Comparison of ENCODE assay signal across 8 cellular contexts in the genomic region with DNA sequence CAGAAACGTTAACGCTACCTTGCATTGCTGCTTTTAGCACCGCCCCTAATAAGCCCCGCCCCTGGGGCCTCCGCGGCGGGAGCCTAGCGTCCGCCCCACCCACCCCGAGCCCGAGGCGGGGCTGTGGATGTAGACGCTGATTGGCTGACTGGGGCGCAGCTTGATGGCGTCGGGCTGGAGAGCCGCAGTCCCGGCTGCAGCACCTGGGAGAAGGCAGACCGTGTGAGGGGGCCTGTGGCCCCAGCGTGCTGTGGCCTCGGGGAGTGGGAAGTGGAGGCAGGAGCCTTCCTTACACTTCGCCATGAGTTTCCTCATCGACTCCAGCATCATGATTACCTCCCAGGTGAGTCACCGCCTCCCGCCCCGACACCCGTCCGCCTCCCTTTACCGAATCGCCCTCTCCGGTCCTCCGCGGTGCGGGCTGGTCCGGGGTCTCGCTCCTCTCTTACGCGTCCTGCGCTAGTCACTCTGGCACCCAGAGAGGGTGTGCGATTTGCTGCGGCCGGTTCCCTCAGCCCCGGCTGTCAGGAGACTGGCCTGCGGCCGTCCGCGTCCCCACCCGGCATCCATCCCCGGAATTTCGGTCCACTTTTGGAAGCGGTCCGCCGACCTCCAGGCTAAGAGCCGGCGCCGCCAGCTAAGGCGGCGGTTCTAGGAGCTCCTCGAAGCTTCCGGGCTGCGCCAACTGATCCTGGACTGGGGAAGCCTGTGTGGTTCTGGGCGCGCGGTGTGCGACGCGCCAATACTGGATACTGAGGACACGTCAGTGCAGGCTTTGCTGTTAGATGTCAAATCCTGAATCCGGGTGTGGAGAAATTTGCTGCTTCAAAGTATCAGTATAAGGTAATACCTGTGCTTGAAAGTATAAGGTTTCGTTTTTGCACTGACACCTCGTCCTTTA. TPM values are rescaled to one million over a fixed set of nuclear protein-coding genes. Genes with fewer than 3 reads are reported as not detected.
DNase-seq lines count a peak whose midpoint lies in the region; ATAC-seq and FAIRE-seq lines count a peak whose summit lies in the region.
"Not testable (repeated sequence)": the region's sequence is repeated elsewhere in the genome, so short reads cannot be mapped to it uniquely, and the experiment has no call there.

A gene (plus strand): TSS at position 156 of the 901 bp plus-strand sequence. CDS start 146 bp downstream, at position 302.

- H3K27me3 ChIP-seq in NT2/D1 (ENCODE audit: insufficient read depth, insufficient read length), result not testable (repeated sequence)

- 0% methylated on average over 12 to 32 of the region's 71 CpGs for WGBS in mesodermal cell (ENCODE audit: insufficient coverage in 2 of 2), 2 experiments

- peak; percentile 94 for FAIRE-seq in endometrium (lab: Jason Lieb, UNC)

- H3K4me1 ChIP-seq in NT2/D1 (ENCODE audit: insufficient read depth, insufficient read length); mesodermal cell (ENCODE audit: control insufficient read depth, insufficient read depth, low read length, poor library complexity, severe bottlenecking): not testable (repeated sequence)

- DNase-seq in COR-L47 (lab: John Stamatoyannopoulos, UW) (peak; percentile 93), HUDEP-2 (lab: John Stamatoyannopoulos, UW; ENCODE audit: unreplicated experiment in 76 of 76) (peak in 75 of 76 experiments; percentile 8 to 96 (median 90)), NT2/D1 (ENCODE audit: low read depth, low spot score) (peak; percentile 94)
- peak; percentile 77 for DNase-seq in activated CD8-positive, alpha-beta memory T cell treated with anti-CD3 and anti-CD28 coated beads, Interleukin-2, amount 50 U/mL, for 1 hour (ENCODE audit: extremely low read depth)
- peak; percentile 90 for DNase-seq in stimulated activated CD8-positive, alpha-beta memory T cell treated with anti-CD3 and anti-CD28 coated beads, Interleukin-15, amount 100 ng/mL, for 4 hours (ENCODE audit: low read depth in 2 of 2)

- not testable (repeated sequence) for H3K9me3 ChIP-seq in NT2/D1 (ENCODE audit: insufficient read depth, low read length); mesodermal cell (ENCODE audit: control insufficient read depth, low read length)

- H3K4me3 ChIP-seq in NT2/D1 (ENCODE audit: insufficient read length, low read depth) (peak within 1 kb of the TSS; percentile 88), mesodermal cell (ENCODE audit: extremely low read depth, insufficient read depth, low read length, poor library complexity, severe bottlenecking) (peak within 1 kb of the TSS; percentile 58)

- H3K36me3 ChIP-seq in NT2/D1 (ENCODE audit: insufficient read depth, insufficient read length, low read length); mesodermal cell (ENCODE audit: control insufficient read depth, insufficient read depth, low read length): not testable (repeated sequence)

- peak within 1 kb of the TSS; percentile 59 for H3K27ac ChIP-seq in mesodermal cell (ENCODE audit: low read depth, low read length, severe bottlenecking)

- H3K9ac ChIP-seq in NT2/D1 (ENCODE audit: insufficient read length, low read depth), result peak within 1 kb of the TSS; percentile 98

- ATAC-seq in GM21381 (IDR thresholded peaks at IDR 0.05; ENCODE audit: unreplicated experiment), result peak; percentile 95

RNA-seq across cellular contexts. Expression of the gene that starts here (rescaled TPM):
- polyA plus RNA-seq in mesodermal cell (2013, experiment 1 of 2), result 18.9 TPM
- 19.8 TPM for polyA plus RNA-seq in mesodermal cell (2013, experiment 2 of 2)

Comparison
In these comparisons a context has a peak if more than half of its experiments do, and no peak if none do; other contexts are left out.
1. Peak in every context shown above with its lines: DNase-seq, ATAC-seq, H3K4me3 ChIP-seq and H3K27ac ChIP-seq.